8 cellular contexts compared by ENCODE assay signal in genomic region chr3:71444028-71444860, GRCh38.
DNase-seq lines count a peak whose midpoint lies in the region; ATAC-seq and TF ChIP-seq lines count a peak whose summit lies in the region.

No MANE protein-coding gene starts in this region.

- H3K36me3 ChIP-seq in colonic mucosa, result no peaks in the 10 kb centered on the region

- peak overlapping the region; percentile 94 for H3K27ac Mint-ChIP-seq in CD4-positive, alpha-beta T cell
- peak overlapping the region; percentile 93 to 96 for H3K27ac Mint-ChIP-seq in natural killer cell

- peak; percentile 53 to 85 (median 64) for DNase-seq in CD4-positive, alpha-beta T cell
- peak; percentile 88 for DNase-seq in UCSD-AML1 (lab: John Stamatoyannopoulos, UW; ENCODE audit: unreplicated experiment)
- peak; percentile 52 for DNase-seq in colonic mucosa
- peak; percentile 48 for DNase-seq in natural killer cell
- DNase-seq in NCI-H2107 (lab: John Stamatoyannopoulos, UW), result no peak
- DNase-seq in dorsolateral prefrontal cortex, result no peak

- H3K27me3 Mint-ChIP-seq in CD4-positive, alpha-beta T cell, result no peaks in the 10 kb centered on the region
- H3K27me3 Mint-ChIP-seq in natural killer cell (ENCODE audit: low read depth in 2 of 2), result no peaks in the 10 kb centered on the region

- intact Hi-C loops in CD4-positive, alpha-beta T cell (cut with DNase I, micrococcal nuclease), result loop anchor here in 1 of 2 experiments (1.0 to 5.0 kb wide), 7 partner anchors 11 to 382 kb away; partner anchors contain the start of gene FOXP1
- intact Hi-C loops in colonic mucosa (cut with DNase I) (no loop called here), natural killer cell (cut with micrococcal nuclease) (loop anchor here (1.0 to 5.0 kb wide), 4 partner anchors 12 to 138 kb away; partner anchors contain the start of gene FOXP1), dorsolateral prefrontal cortex (cut with DNase I) (no loop called here)

- no peaks in the 10 kb centered on the region for H3K27me3 ChIP-seq in CD4-positive, alpha-beta T cell (ENCODE audit: control insufficient read depth, insufficient read depth, low read length)
- H3K27me3 ChIP-seq in colonic mucosa (no peaks in the 10 kb centered on the region), dorsolateral prefrontal cortex (no peaks in the 10 kb centered on the region)

- POLR2A ChIA-PET in CD4-positive, alpha-beta T cell (lab: Charles Lee), result interaction anchor here (0.6 to 8.1 kb wide), 28 partner anchors 10 to 382 kb away, joined by 3 to 100 read pairs (median 4); no protein-coding TSS in a partner anchor

- peak overlapping the region; percentile 79 for H3K4me3 Mint-ChIP-seq in CD4-positive, alpha-beta T cell
- peak overlapping the region; percentile 78 for H3K4me3 Mint-ChIP-seq in natural killer cell

- H3K4me1 ChIP-seq in colonic mucosa, result no peaks in the 10 kb centered on the region

- H3K9me3 Mint-ChIP-seq in CD4-positive, alpha-beta T cell, result no peaks in the 10 kb centered on the region
- H3K9me3 Mint-ChIP-seq in natural killer cell, result no peaks in the 10 kb centered on the region

- CTCF ChIA-PET in CD4-positive, alpha-beta T cell (lab: Charles Lee), result interaction anchor here (1.1 to 3.7 kb wide), 4 partner anchors 10 to 61 kb away, joined by 3 to 19 read pairs (median 4); no protein-coding TSS in a partner anchor

- peak overlapping the region; percentile 82 for H3K27ac ChIP-seq in CD4-positive, alpha-beta T cell (ENCODE audit: low read depth, low read length)
- H3K27ac ChIP-seq in colonic mucosa (peak overlapping the region; percentile 42), dorsolateral prefrontal cortex (peak overlapping the region in 29 of 59 donors; percentile 0 to 74 (median 46))

- H3K9me3 ChIP-seq in CD4-positive, alpha-beta T cell (ENCODE audit: control insufficient read depth, low read length), result no peaks in the 10 kb centered on the region
- no peaks in the 10 kb centered on the region for H3K9me3 ChIP-seq in colonic mucosa

- H3K36me3 Mint-ChIP-seq in CD4-positive, alpha-beta T cell (ENCODE audit: low read depth), result peaks cover 5% of the 10 kb centered on the region
- no peaks in the 10 kb centered on the region for H3K36me3 Mint-ChIP-seq in natural killer cell

- ATAC-seq in CD4-positive, alpha-beta T cell (ENCODE audit: poor library complexity), result peak; percentile 78
- ATAC-seq in GM21360 (IDR thresholded peaks at IDR 0.05; ENCODE audit: unreplicated experiment) (peak; percentile 89), HG03558 (IDR thresholded peaks at IDR 0.05; ENCODE audit: extremely low read depth, unreplicated experiment) (peak; percentile 92), natural killer cell (peak; percentile 78 to 88 (median 84))

- no peak for TF ChIP-seq CTCF in CD4-positive, alpha-beta T cell (IDR thresholded peaks at IDR 0.05)
- TF ChIP-seq CTCF in colonic mucosa (IDR thresholded peaks at IDR 0.05), result no peak
- no peak for TF ChIP-seq CTCF in natural killer cell (IDR thresholded peaks at IDR 0.05)
- TF ChIP-seq CTCF in dorsolateral prefrontal cortex (IDR thresholded peaks at IDR 0.05 in 54 of 56, conservative IDR thresholded peaks at IDR 0.05 in 2 of 56; ENCODE audit: low read depth in 1 of 56, partially characterized antibody in 56 of 56), result no peak

- H3K4me1 Mint-ChIP-seq in CD4-positive, alpha-beta T cell (ENCODE audit: low read depth), result peaks cover 97% of the 10 kb centered on the region
- peaks cover 71 to 75% of the 10 kb centered on the region in 2 donors for H3K4me1 Mint-ChIP-seq in natural killer cell

- H3K4me3 ChIP-seq in colonic mucosa (no peak overlapping the region), dorsolateral prefrontal cortex (no peak overlapping the region)

- no peak overlapping the region for H3K9ac ChIP-seq in colonic mucosa (ENCODE audit: low read depth in 2 of 2, low read length in 2 of 2)

Comparison
In these comparisons a context has a peak if more than half of its experiments do, and no peak if none do; other contexts are left out.
1. DNase-seq: peak in CD4-positive, alpha-beta T cell (10 of 10), UCSD-AML1 (single experiment), colonic mucosa (single experiment) and natural killer cell (single experiment); none in NCI-H2107 (single experiment) and dorsolateral prefrontal cortex (0 of 10).
2. Peak in every context shown above with its lines, with median percentiles within 50 percentile points of each other: ATAC-seq.